In the genomic region with DNA sequence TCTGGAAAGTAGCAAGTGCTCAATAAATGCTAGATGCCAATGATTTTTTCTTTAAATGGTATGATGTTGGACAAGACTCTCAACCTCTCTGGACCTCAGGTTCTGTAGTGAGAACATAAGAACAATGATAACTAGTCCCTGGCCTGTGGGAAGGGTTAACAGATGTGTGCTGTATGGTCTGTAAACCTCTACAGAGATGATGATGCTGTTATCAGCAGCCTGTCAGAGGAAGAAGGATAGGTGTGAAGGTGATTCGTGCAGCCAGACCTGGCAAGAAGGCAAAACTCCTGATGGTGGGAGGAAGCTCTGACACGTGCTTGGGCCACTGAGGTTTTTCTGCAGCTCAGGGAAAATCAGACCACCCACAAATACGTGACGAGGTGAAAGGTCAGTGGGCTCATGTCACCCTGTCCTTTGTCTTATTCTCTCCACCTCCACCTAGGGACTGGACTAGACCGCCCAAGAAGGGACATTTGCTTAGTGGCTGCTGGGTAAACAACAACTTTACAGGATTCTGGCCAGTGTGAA, we compare ENCODE assay signal across 1 cellular context.
A peak's percentile ranks its signal among the peaks of the same experiment; 100 is the strongest.
TF ChIP-seq lines count a peak whose summit lies in the region.

No MANE protein-coding gene starts in this region.

TF ChIP-seq in HepG2, 621 proteins besides CTCF, POLR2A, EP300 and RAD21:
- TF ChIP-seq ZNF446 (CRISPR knock-in tag; IDR thresholded peaks at IDR 0.05): no peak
- no peak for TF ChIP-seq ZNF720 (CRISPR knock-in tag; IDR thresholded peaks at IDR 0.05)
- no peak for TF ChIP-seq TRAFD1 (CRISPR knock-in tag; IDR thresholded peaks at IDR 0.05; ENCODE audit: borderline replicate concordance)
- TF ChIP-seq CREB1 (IDR thresholded peaks at IDR 0.05): 0 out of 2 replicates have a peak, but pooled peaks have one; percentile 2
- TF ChIP-seq CREB1 (CRISPR knock-in tag; IDR thresholded peaks at IDR 0.05): no peak
- no peak for TF ChIP-seq ZNF33A (CRISPR knock-in tag; IDR thresholded peaks at IDR 0.05; ENCODE audit: borderline replicate concordance)
